8 cellular contexts compared by ENCODE assay signal in genomic region chr4:114807759-114808404, GRCh38.
DNase-seq lines count a peak whose midpoint lies in the region; ATAC-seq, FAIRE-seq and TF ChIP-seq lines count a peak whose summit lies in the region.

No MANE protein-coding gene starts in this region.

- no peaks in the 10 kb centered on the region for H3K79me2 ChIP-seq in keratinocyte (ENCODE audit: control insufficient read depth, insufficient read depth, low read length)

- H3K27ac Mint-ChIP-seq in activated naive CD4-positive, alpha-beta T cell treated with anti-CD3 and anti-CD28 coated beads, Interleukin-2, amount 50 U/mL, for 72 hours, result no peak overlapping the region

- no peaks in the 10 kb centered on the region for H3K9me3 ChIP-seq in keratinocyte (ENCODE audit: control insufficient read depth, low read depth, low read length)

- ATAC-seq in GM18508 (IDR thresholded peaks at IDR 0.05; ENCODE audit: insufficient read depth, unreplicated experiment), result peak; percentile 94
- ATAC-seq in HG02798 (IDR thresholded peaks at IDR 0.05; ENCODE audit: poor library complexity, unreplicated experiment), result peak; percentile 99
- peak; percentile 52 to 85 for ATAC-seq in activated naive CD4-positive, alpha-beta T cell treated with anti-CD3 and anti-CD28 coated beads, Interleukin-2, amount 50 U/mL, for 72 hours

- no peak for DNase-seq in BJ (ENCODE audit: low read depth)
- DNase-seq in NAMALWA (ENCODE audit: low spot score), result peak; percentile 77
- DNase-seq in activated naive CD4-positive, alpha-beta T cell treated with anti-CD3 and anti-CD28 coated beads, Interleukin-2, amount 50 U/mL, for 72 hours (ENCODE audit: low spot score in 2 of 2), result peak in 1 of 2 donors; percentile 25
- no peak for DNase-seq in keratinocyte (ENCODE audit: low read depth, low spot score)
- DNase-seq in substantia nigra (lab: John Stamatoyannopoulos, UW), result peak in 32 of 49 donors; percentile 0 to 39 (median 6)
- no peak for DNase-seq in NCI-H146 (lab: John Stamatoyannopoulos, UW)

- CTCF ChIA-PET in BJ (lab: Yijun Ruan, JAX), result interaction anchor here (0.6 to 1.8 kb wide), 11 partner anchors 8 to 1413 kb away, joined by 3 to 13 read pairs (median 4); no protein-coding TSS in a partner anchor

- no peaks in the 10 kb centered on the region for H4K20me1 ChIP-seq in keratinocyte (ENCODE audit: control insufficient read depth, extremely low read depth, insufficient read depth, low read length)

- H3K27me3 ChIP-seq in BJ (ENCODE audit: control insufficient read depth, insufficient read depth, low read length) (no peaks in the 10 kb centered on the region), keratinocyte (ENCODE audit: control insufficient read depth, extremely low read depth, insufficient read depth, low read length) (no peaks in the 10 kb centered on the region)

- H3K36me3 ChIP-seq in BJ (ENCODE audit: control insufficient read depth, insufficient read depth, low read length), result no peaks in the 10 kb centered on the region
- H3K36me3 ChIP-seq in keratinocyte (ENCODE audit: control insufficient read depth in 2 of 2, extremely low read depth in 1 of 2, insufficient read depth in 2 of 2, low read length in 2 of 2), result no peaks in the 10 kb centered on the region

- no peaks in the 10 kb centered on the region for H3K4me1 ChIP-seq in keratinocyte (ENCODE audit: control insufficient read depth, extremely low read depth, insufficient read depth, low read length)

- no peak overlapping the region for H3K9ac ChIP-seq in keratinocyte (ENCODE audit: control insufficient read depth, extremely low read depth, insufficient read depth, low read length)

- H3K27ac ChIP-seq in keratinocyte (ENCODE audit: control insufficient read depth, insufficient read depth, low read length) (no peak overlapping the region), substantia nigra (ENCODE audit: low read depth, low read length, poor library complexity, severe bottlenecking) (no peak overlapping the region)

- H2AFZ ChIP-seq in keratinocyte (ENCODE audit: control insufficient read depth, low read length), result no peak overlapping the region

- dilution Hi-C loops in keratinocyte (cut with MboI; ENCODE audit: extremely low pct_ligation_motif_present, low sequenced_read_pairs), result no loop called here

- no peak for FAIRE-seq in keratinocyte (lab: Jason Lieb, UNC)

- TF ChIP-seq CTCF in BJ (IDR thresholded peaks at IDR 0.05; ENCODE audit: insufficient read depth, low read depth, low read length) (peak; percentile 86), keratinocyte (optimal IDR thresholded peaks at IDR 0.05 in 1 of 3, IDR thresholded peaks at IDR 0.05 in 1 of 3, conservative IDR thresholded peaks at IDR 0.05 in 1 of 3; ENCODE audit: extremely low read depth in 1 of 3, insufficient read depth in 2 of 3, low read length in 3 of 3) (peak; percentile 76 to 83 (median 83))

- no peak overlapping the region for H3K4me3 ChIP-seq in BJ (ENCODE audit: low read depth, low read length)
- H3K4me3 ChIP-seq in keratinocyte (ENCODE audit: control insufficient read depth in 2 of 3, extremely low read depth in 1 of 3, insufficient read depth in 2 of 3, low read depth in 1 of 3, low read length in 3 of 3), result no peak overlapping the region

- H3K9me3 Mint-ChIP-seq in activated naive CD4-positive, alpha-beta T cell treated with anti-CD3 and anti-CD28 coated beads, Interleukin-2, amount 50 U/mL, for 72 hours, result no peaks in the 10 kb centered on the region

- no peaks in the 10 kb centered on the region for H3K36me3 Mint-ChIP-seq in activated naive CD4-positive, alpha-beta T cell treated with anti-CD3 and anti-CD28 coated beads, Interleukin-2, amount 50 U/mL, for 72 hours

- no peak overlapping the region for H3K4me2 ChIP-seq in keratinocyte (ENCODE audit: control insufficient read depth, extremely low read depth, insufficient read depth, low read depth, low read length)

- POLR2A ChIA-PET in BJ (lab: Charles Lee), result no interaction called here

- no peaks in the 10 kb centered on the region for H3K9me1 ChIP-seq in keratinocyte (ENCODE audit: control insufficient read depth, extremely low read depth, insufficient read depth, low read length)

Comparison
In these comparisons a context has a peak if more than half of its experiments do, and no peak if none do; other contexts are left out.
1. DNase-seq: peak in NAMALWA (single experiment) and substantia nigra (32 of 49); none in BJ (single experiment), keratinocyte (single experiment) and NCI-H146 (single experiment).
2. Peak in every context shown above with its lines, with median percentiles within 50 percentile points of each other: ATAC-seq.